ENCODE assay signal across 29 cellular contexts in the genomic region with DNA sequence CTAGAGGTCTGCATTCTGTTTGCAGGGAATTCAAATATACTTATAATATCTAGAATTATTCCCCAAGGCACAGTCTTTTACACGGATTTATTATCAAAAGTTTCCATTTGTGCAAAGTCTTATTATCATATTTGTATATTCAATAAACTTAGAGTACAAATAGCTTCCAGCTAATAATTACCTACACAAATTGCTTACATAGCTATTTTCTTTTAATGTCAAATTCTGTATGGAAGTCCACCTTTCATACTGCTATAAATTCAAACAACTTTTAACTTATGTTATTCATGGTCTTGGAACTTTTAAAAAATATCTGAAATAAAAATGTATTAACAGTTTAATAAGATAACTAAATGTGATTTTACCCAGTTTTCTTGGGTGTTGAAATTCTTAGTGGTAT. TPM values are rescaled to one million over a fixed set of nuclear protein-coding genes. Genes with fewer than 3 reads are reported as not detected.
"Had no signal": no experiment of that assay in that cellular context is flagged by ENCODE, and none has a peak within 500 bp of the region (broad histone marks: within the 10 kb centered on the region; RNA-seq: fewer than 3 reads in every experiment).

No MANE protein-coding gene starts in this region.

- H3K4me2 ChIP-seq: neural progenitor cell, smooth muscle cell had no signal

- H2AFZ ChIP-seq: neural progenitor cell, parathyroid adenoma had no signal

- H3K36me3 ChIP-seq: neural progenitor cell, ovary, spleen, suprapubic skin, tibial artery, transverse colon, upper lobe of right lung, uterus had no signal

- H3K27me3 ChIP-seq: neural progenitor cell, ovary, spleen, suprapubic skin, testis, tibial artery, transverse colon, upper lobe of right lung, uterus had no signal

- H3K27ac ChIP-seq: neural progenitor cell, ovary, parathyroid adenoma, psoas muscle, skin epidermis, spleen, suprapubic skin, testis, tibial artery, transverse colon, upper lobe of right lung, uterus had no signal

- ATAC-seq: natural killer cell; psoas muscle; right cardiac atrium; sciatic nerve; stimulated activated memory B cell treated with anti-CD40 and anti-IgM and Interleukin-4, amounts not matched to agents 10 μg/mL and 1 μg/mL and 100 μg/mL, for 72 hours; stimulated activated naive CD8-positive, alpha-beta T cell treated with anti-CD3 and anti-CD28 coated beads, Interleukin-15, amount 100 ng/mL, for 72 hours; stimulated activated naive CD8-positive, alpha-beta T cell treated with anti-CD3 and anti-CD28 coated beads, Interleukin-15, Interleukin-2, amounts not matched to agents 100 U/mL and 50 U/mL, for 24 hours; upper lobe of right lung had no signal

- H3K4me1 ChIP-seq: parathyroid adenoma, psoas muscle, spleen, suprapubic skin, testis, tibial artery, transverse colon, upper lobe of right lung, uterus had no signal

- H3K4me3 ChIP-seq: neural progenitor cell, ovary, psoas muscle, skin epidermis, smooth muscle cell, spleen, suprapubic skin, testis, tibial artery, transverse colon, upper lobe of right lung, uterus had no signal

- DNase-seq: natural killer cell; occipital lobe; ovary; posterior cingulate gyrus; psoas muscle; right cardiac atrium; spleen; stimulated activated CD4-positive, alpha-beta T cell treated with anti-CD3 and anti-CD28 coated beads, Interleukin-12 subunit alpha, Interleukin-12 subunit beta, amount 100 ng/mL, for 4 hours; stimulated activated CD4-positive, alpha-beta T cell treated with anti-CD3 and anti-CD28 coated beads, Interleukin-1b, Interleukin-23, amount 100 ng/mL, for 48 hours; stimulated activated CD4-positive, alpha-beta T cell treated with anti-CD3 and anti-CD28 coated beads, Interleukin-4, amount 100 ng/mL, for 1 hour; stimulated activated CD4-positive, alpha-beta T cell treated with anti-CD3 and anti-CD28 coated beads, Interleukin-4, amount 100 ng/mL, for 4 hours; stimulated activated CD8-positive, alpha-beta memory T cell treated with anti-CD3 and anti-CD28 coated beads, Interleukin-4, amount 100 ng/mL, for 48 hours; stimulated activated naive CD4-positive, alpha-beta T cell; stimulated activated naive CD8-positive, alpha-beta T cell treated with anti-CD3 and anti-CD28 coated beads, Interleukin-15, amount 100 ng/mL, for 72 hours; stimulated activated naive CD8-positive, alpha-beta T cell treated with anti-CD3 and anti-CD28 coated beads, Interleukin-15, Interleukin-2, amounts not matched to agents 100 U/mL and 50 U/mL, for 24 hours; substantia nigra; testis; tibial artery; transverse colon; upper lobe of right lung; uterus had no signal

- H3K9me3 ChIP-seq: ovary, psoas muscle, suprapubic skin, testis, tibial artery, transverse colon, upper lobe of right lung, uterus had no signal

- H3K9ac ChIP-seq: neural progenitor cell, parathyroid adenoma had no signal

RNA-seq across cellular contexts. Expression of a gene that starts 13.1 kb away (rescaled TPM):
- total RNA-seq: natural killer cell, osteoblast, smooth muscle cell had no signal
- polyA plus RNA-seq: smooth muscle cell had no signal
